Comparison of ENCODE assay signal across 1 cellular context in genomic region chr1:53137729-53138128, GRCh38.
TF ChIP-seq lines count a peak whose summit lies in the region.

No MANE protein-coding gene starts in this region.

TF ChIP-seq in HepG2, 621 proteins besides CTCF, POLR2A, EP300 and RAD21:
- TF ChIP-seq CHD4 (IDR thresholded peaks at IDR 0.05; ENCODE audit: borderline replicate concordance, low read length): peak; percentile 36; the same call in 1 of the 2 replicates
- TF ChIP-seq PAXIP1 (CRISPR knock-in tag; conservative IDR thresholded peaks at IDR 0.05): no peak
- no peak for TF ChIP-seq BORCS8-MEF2B (CRISPR knock-in tag; IDR thresholded peaks at IDR 0.05)
- no peak for TF ChIP-seq ELF4 (CRISPR knock-in tag; IDR thresholded peaks at IDR 0.05; ENCODE audit: borderline replicate concordance)
- no peak for TF ChIP-seq DPF2 (CRISPR knock-in tag; IDR thresholded peaks at IDR 0.05; ENCODE audit: borderline replicate concordance, low read depth)
- TF ChIP-seq SMC3 (IDR thresholded peaks at IDR 0.05; ENCODE audit: low read length): peak; percentile 59; the same call in 1 of the 2 replicates
- 0 out of 2 replicates have a peak, but pooled peaks have one; percentile 38 for TF ChIP-seq HDAC2 (CRISPR knock-in tag; IDR thresholded peaks at IDR 0.05)
- peak; percentile 61; the same call in 1 of the 2 replicates for TF ChIP-seq ZMYM2 (CRISPR knock-in tag; IDR thresholded peaks at IDR 0.05)
- TF ChIP-seq ZNF501 (CRISPR knock-in tag; IDR thresholded peaks at IDR 0.05): no peak
- no peak for TF ChIP-seq FLYWCH1 (CRISPR knock-in tag; IDR thresholded peaks at IDR 0.05)
- no peak for TF ChIP-seq ZNF407 (CRISPR knock-in tag; IDR thresholded peaks at IDR 0.05; ENCODE audit: not compliant biosample characterization)
- TF ChIP-seq IKZF4 (CRISPR knock-in tag; IDR thresholded peaks at IDR 0.05; ENCODE audit: borderline replicate concordance, low read depth, not compliant biosample characterization): no peak
- TF ChIP-seq ZNF24 (IDR thresholded peaks at IDR 0.05): 0 out of 2 replicates have a peak, but pooled peaks have one; percentile 22
- TF ChIP-seq STAG1 (CRISPR knock-in tag; IDR thresholded peaks at IDR 0.05): peak; percentile 56
- TF ChIP-seq ZMYM3 (CRISPR knock-in tag; IDR thresholded peaks at IDR 0.05): peak; percentile 89
- no peak for TF ChIP-seq ZNF331 (CRISPR knock-in tag; IDR thresholded peaks at IDR 0.05)
- TF ChIP-seq RCOR2 (CRISPR knock-in tag; IDR thresholded peaks at IDR 0.05): 0 out of 2 replicates have a peak, but pooled peaks have one; percentile 59
- no peak for TF ChIP-seq FOXJ3 (CRISPR knock-in tag; IDR thresholded peaks at IDR 0.05; ENCODE audit: borderline replicate concordance)
- TF ChIP-seq ZNF280D (CRISPR knock-in tag; IDR thresholded peaks at IDR 0.05): peak; percentile 95
- TF ChIP-seq SMARCC2 (IDR thresholded peaks at IDR 0.05): no peak
- TF ChIP-seq ELF3 (CRISPR knock-in tag; IDR thresholded peaks at IDR 0.05): peak; percentile 73
- TF ChIP-seq SETDB1 (CRISPR knock-in tag; IDR thresholded peaks at IDR 0.05; ENCODE audit: borderline replicate concordance): peak; percentile 91; the same call in 1 of the 2 replicates
- TF ChIP-seq ZNF772 (CRISPR knock-in tag; IDR thresholded peaks at IDR 0.05): no peak
- 0 out of 2 replicates have a peak, but pooled peaks have one; percentile 35 for TF ChIP-seq KDM1A (CRISPR knock-in tag; IDR thresholded peaks at IDR 0.05)
- TF ChIP-seq ZNF639 (CRISPR knock-in tag; conservative IDR thresholded peaks at IDR 0.05): no peak
- TF ChIP-seq JUND (CRISPR knock-in tag; IDR thresholded peaks at IDR 0.05): no peak
